In the genomic region with DNA sequence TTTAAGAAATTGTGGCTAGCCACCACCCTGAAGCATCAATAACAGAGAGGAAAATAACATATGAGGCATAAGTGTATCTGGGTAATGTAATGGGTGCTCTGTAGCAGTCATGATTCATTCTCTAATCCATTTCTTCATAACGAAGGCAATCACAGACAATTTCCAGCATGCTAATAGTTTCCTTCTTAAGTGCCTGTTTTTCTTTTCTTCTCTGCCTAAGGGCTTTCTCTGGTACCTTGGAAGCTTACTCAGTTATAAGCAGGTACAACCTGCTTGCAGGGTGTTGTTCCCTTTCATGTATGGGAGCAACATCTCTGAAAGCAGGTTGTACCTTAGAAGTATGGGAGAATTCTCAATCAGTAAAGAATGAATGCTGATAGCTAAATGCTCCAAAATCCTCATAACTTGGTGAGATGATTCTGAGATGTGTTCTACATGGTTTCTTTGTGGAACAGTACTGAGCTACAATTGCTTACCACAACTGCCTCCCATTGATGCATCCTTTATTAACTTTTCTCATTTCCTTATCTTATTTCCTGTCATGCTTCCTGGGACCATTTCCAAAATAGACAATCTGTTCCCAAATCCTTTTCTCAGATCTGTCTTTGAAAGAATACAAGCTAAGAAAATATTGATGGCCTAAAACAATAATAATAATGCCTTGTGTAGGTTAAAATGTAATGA, we compare ENCODE assay signal across 22 cellular contexts.
"Had no signal": no experiment of that assay in that cellular context is flagged by ENCODE, and none has a peak within 500 bp of the region (broad histone marks: within the 10 kb centered on the region; RNA-seq: fewer than 3 reads in every experiment).

No MANE protein-coding gene starts in this region.

- H3K9ac ChIP-seq: parathyroid adenoma had no signal

- H3K27me3 ChIP-seq: colonic mucosa, gastrocnemius medialis, right atrium auricular region, sigmoid colon, stomach, thyroid gland, vagina had no signal

- H3K27ac ChIP-seq: colonic mucosa, gastrocnemius medialis, lower lobe of right lung, parathyroid adenoma, right atrium auricular region, sigmoid colon, stomach, thyroid gland, vagina had no signal

- H3K4me1 ChIP-seq: colonic mucosa, gastrocnemius medialis, lower lobe of right lung, parathyroid adenoma, right atrium auricular region, sigmoid colon, stomach, thyroid gland, vagina had no signal

- H2AFZ ChIP-seq: parathyroid adenoma had no signal

- H3K4me3 ChIP-seq: colonic mucosa, gastrocnemius medialis, lower lobe of right lung, mucosa of descending colon, right atrium auricular region, sigmoid colon, stomach, thyroid gland, vagina had no signal

- H3K9me3 ChIP-seq: colonic mucosa, gastrocnemius medialis, lower lobe of right lung, mucosa of descending colon, right atrium auricular region, sigmoid colon, thyroid gland, vagina had no signal

- ATAC-seq: gastrocnemius medialis; left ventricle myocardium superior; lower lobe of right lung; mucosa of descending colon; natural killer cell treated with Interleukin-12 subunit alpha and Interleukin-12 subunit beta and Interleukin-15 and Interleukin-18, amount 100 ng/mL, for 72 hours; stimulated activated effector memory CD8-positive, alpha-beta T cell treated with anti-CD3 and anti-CD28 coated beads, Interleukin-12 subunit alpha, Interleukin-12 subunit beta, amount 100 ng/mL, for 72 hours had no signal

- H3K36me3 ChIP-seq: colonic mucosa, gastrocnemius medialis, lower lobe of right lung, right atrium auricular region, sigmoid colon, stomach, thyroid gland, vagina had no signal

- H3K79me2 ChIP-seq: parathyroid adenoma had no signal

- DNase-seq: colonic mucosa; effector CD8-positive, alpha-beta T cell; endodermal cell; erythroblast; gastrocnemius medialis; head of caudate nucleus; left ventricle myocardium superior; lower lobe of right lung; mucosa of descending colon; naive B cell; sigmoid colon; stimulated activated CD4-positive, alpha-beta T cell treated with anti-CD3 and anti-CD28 coated beads, Interleukin-2, amount 100 ng/mL, for 24 hours; stimulated activated CD4-positive, alpha-beta T cell treated with anti-CD3 and anti-CD28 coated beads, Interleukin-4, amount 100 ng/mL, for 24 hours; stimulated activated naive CD4-positive, alpha-beta T cell treated with Interleukin-2 at 50 U/mL for 16 hours; stomach; thyroid gland; trophoblast cell had no signal
